11 cellular contexts compared by ENCODE assay signal in the genomic region with DNA sequence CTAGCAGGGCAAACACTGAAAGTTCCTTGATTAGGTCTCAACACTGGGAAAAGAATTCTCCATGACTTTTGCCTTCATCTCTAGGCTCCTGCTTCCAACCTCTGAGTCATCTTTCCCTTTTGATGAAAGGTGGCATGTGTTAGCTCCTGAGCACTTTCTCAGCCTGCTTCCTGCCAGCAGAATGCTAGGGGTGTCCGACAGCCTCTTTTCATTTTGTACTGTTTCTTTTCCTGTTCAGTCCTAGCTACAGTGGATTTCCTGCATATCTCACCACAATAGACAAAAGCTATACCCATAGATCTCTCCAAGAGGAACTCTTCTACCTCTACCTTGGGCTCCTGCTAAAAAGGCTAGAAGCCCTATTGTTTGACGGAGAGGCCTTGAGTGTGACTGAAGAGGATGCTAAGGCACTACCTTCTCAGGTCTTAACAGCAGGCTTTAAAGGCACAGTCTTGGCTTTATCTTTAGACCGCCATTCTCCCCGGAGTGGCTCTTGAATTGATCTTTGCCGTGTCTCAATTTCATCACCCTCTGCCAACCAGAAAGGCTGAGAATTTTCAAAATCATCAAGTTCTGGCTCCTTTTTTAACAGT.
DNase-seq lines count a peak whose midpoint lies in the region; ATAC-seq, FAIRE-seq and TF ChIP-seq lines count a peak whose summit lies in the region.
"Had no signal": no experiment of that assay in that cellular context is flagged by ENCODE, and none has a peak within 500 bp of the region (broad histone marks: within the 10 kb centered on the region; RNA-seq: fewer than 3 reads in every experiment).

No MANE protein-coding gene starts in this region.

- POLR2A ChIA-PET in activated CD4-positive, alpha-beta T cell treated with anti-CD3 and anti-CD28 coated beads for 36 hours (lab: Charles Lee) = no interaction called here

- no peaks in the 10 kb centered on the region for H3K9me3 ChIP-seq in ascending aorta
- no peaks in the 10 kb centered on the region for H3K9me3 ChIP-seq in thoracic aorta

- intact Hi-C loops in activated CD4-positive, alpha-beta T cell treated with anti-CD3 and anti-CD28 coated beads for 36 hours (cut with DNase I, micrococcal nuclease) = no loop called here
- intact Hi-C loops in ascending aorta (cut with DNase I) = no loop called here

- no peaks in the 10 kb centered on the region for H3K27me3 ChIP-seq in ascending aorta
- H3K27me3 ChIP-seq in thoracic aorta (replicated peaks; ENCODE audit: insufficient read depth) = no peaks in the 10 kb centered on the region

- CTCF ChIA-PET in activated CD4-positive, alpha-beta T cell treated with anti-CD3 and anti-CD28 coated beads for 36 hours (lab: Charles Lee) = interaction anchor here (0.9 to 1.3 kb wide), 2 partner anchors 9 to 182 kb away, joined by 3 to 5 read pairs; no protein-coding TSS in a partner anchor

- H3K9me3 Mint-ChIP-seq in activated CD4-positive, alpha-beta T cell treated with anti-CD3 and anti-CD28 coated beads for 36 hours (ENCODE audit: low read depth) = no peaks in the 10 kb centered on the region
- no peaks in the 10 kb centered on the region for H3K9me3 Mint-ChIP-seq in stimulated activated memory B cell treated with anti-CD40 and anti-IgM and Interleukin-4, amounts not matched to agents 10 μg/mL and 1 μg/mL and 100 μg/mL, for 72 hours
- H3K9me3 Mint-ChIP-seq: type B pancreatic cell had no signal

- DNase-seq in activated CD4-positive, alpha-beta T cell treated with anti-CD3 and anti-CD28 coated beads for 36 hours = no peak
- DNase-seq in activated CD4-positive, alpha-beta T cell treated with anti-CD3 and anti-CD28 coated beads for 1 hour = no peak
- DNase-seq in ascending aorta (ENCODE audit: low spot score in 2 of 2) (no peak), iPS-NIHi7 (ENCODE audit: extremely low spot score) (peak; percentile 22), thoracic aorta (ENCODE audit: low spot score) (no peak), medulla oblongata (ENCODE audit: extremely low spot score) (no peak), D721Med (ENCODE audit: insufficient read length, low spot score) (no peak)
- DNase-seq: activated CD4-positive, CD25-positive, alpha-beta regulatory T cell; cortex of kidney had no signal

- H3K27ac Mint-ChIP-seq in activated CD4-positive, alpha-beta T cell treated with anti-CD3 and anti-CD28 coated beads for 36 hours = peak overlapping the region; percentile 27
- no peak overlapping the region for H3K27ac Mint-ChIP-seq in stimulated activated memory B cell treated with anti-CD40 and anti-IgM and Interleukin-4, amounts not matched to agents 10 μg/mL and 1 μg/mL and 100 μg/mL, for 72 hours
- H3K27ac Mint-ChIP-seq: type B pancreatic cell had no signal

- TF ChIP-seq CTCF in ascending aorta (IDR thresholded peaks at IDR 0.05) (no peak), thoracic aorta (IDR thresholded peaks at IDR 0.05) (no peak), D721Med (IDR thresholded peaks at IDR 0.05; ENCODE audit: insufficient read depth, missing control alignments) (no peak)

- peaks cover 24% of the 10 kb centered on the region for H3K4me1 Mint-ChIP-seq in activated CD4-positive, alpha-beta T cell treated with anti-CD3 and anti-CD28 coated beads for 36 hours
- peaks cover 13% of the 10 kb centered on the region for H3K4me1 Mint-ChIP-seq in stimulated activated memory B cell treated with anti-CD40 and anti-IgM and Interleukin-4, amounts not matched to agents 10 μg/mL and 1 μg/mL and 100 μg/mL, for 72 hours

- no peak for FAIRE-seq in D721Med (lab: Jason Lieb, UNC)

- peaks cover 0 to 9% of the 10 kb centered on the region in 2 donors for H3K4me1 ChIP-seq in ascending aorta
- H3K4me1 ChIP-seq in thoracic aorta (ENCODE audit: control insufficient read depth in 1 of 2, low read depth in 2 of 2) = peaks cover 15 to 29% of the 10 kb centered on the region in 2 donors

- no peaks in the 10 kb centered on the region for H3K27me3 Mint-ChIP-seq in activated CD4-positive, alpha-beta T cell treated with anti-CD3 and anti-CD28 coated beads for 36 hours
- H3K27me3 Mint-ChIP-seq in stimulated activated memory B cell treated with anti-CD40 and anti-IgM and Interleukin-4, amounts not matched to agents 10 μg/mL and 1 μg/mL and 100 μg/mL, for 72 hours = peaks cover 9% of the 10 kb centered on the region
- H3K27me3 Mint-ChIP-seq: type B pancreatic cell had no signal

- H3K27ac ChIP-seq in ascending aorta = peak overlapping the region; percentile 37 to 44
- H3K27ac ChIP-seq in thoracic aorta = peak overlapping the region; percentile 16 to 46

- H3K4me3 Mint-ChIP-seq in activated CD4-positive, alpha-beta T cell treated with anti-CD3 and anti-CD28 coated beads for 36 hours = no peak overlapping the region
- H3K4me3 Mint-ChIP-seq in stimulated activated memory B cell treated with anti-CD40 and anti-IgM and Interleukin-4, amounts not matched to agents 10 μg/mL and 1 μg/mL and 100 μg/mL, for 72 hours = no peak overlapping the region
- H3K4me3 Mint-ChIP-seq: type B pancreatic cell had no signal

- no peaks in the 10 kb centered on the region for H3K36me3 Mint-ChIP-seq in activated CD4-positive, alpha-beta T cell treated with anti-CD3 and anti-CD28 coated beads for 36 hours (ENCODE audit: low read depth)
- H3K36me3 Mint-ChIP-seq in stimulated activated memory B cell treated with anti-CD40 and anti-IgM and Interleukin-4, amounts not matched to agents 10 μg/mL and 1 μg/mL and 100 μg/mL, for 72 hours = no peaks in the 10 kb centered on the region

- H3K4me3 ChIP-seq in ascending aorta (no peak overlapping the region), thoracic aorta (peak overlapping the region; percentile 2)

- peak; percentile 36 for ATAC-seq in activated CD4-positive, alpha-beta T cell treated with anti-CD3 and anti-CD28 coated beads for 36 hours
- no peak for ATAC-seq in thoracic aorta (ENCODE audit: insufficient number of reproducible peaks, low FRiP score, low read depth)
- no peak for ATAC-seq in stimulated activated memory B cell treated with anti-CD40 and anti-IgM and Interleukin-4, amounts not matched to agents 10 μg/mL and 1 μg/mL and 100 μg/mL, for 72 hours

- no peaks in the 10 kb centered on the region for H3K36me3 ChIP-seq in ascending aorta
- H3K36me3 ChIP-seq in thoracic aorta = no peaks in the 10 kb centered on the region
